Comparison of ENCODE assay signal across 1 cellular context in the genomic region with DNA sequence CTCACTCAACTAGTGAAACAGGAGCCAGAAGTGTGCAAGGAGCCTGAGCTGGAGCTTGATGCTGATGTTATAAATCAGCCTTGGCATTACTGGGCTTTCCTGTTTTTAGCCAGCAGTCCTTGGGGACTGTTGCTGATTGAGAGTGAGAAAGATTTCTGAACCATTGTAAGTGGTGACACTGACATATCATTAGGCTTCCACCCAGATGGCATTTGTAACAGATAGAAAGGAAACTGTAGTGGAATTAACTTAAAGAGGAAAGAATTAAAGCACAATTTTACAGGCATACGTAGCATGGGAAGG.
TF ChIP-seq lines count a peak whose summit lies in the region.

No MANE protein-coding gene starts in this region.

TF ChIP-seq in SK-N-SH treated with all-trans-retinoic acid at 6 μM for 48 hours, 23 proteins besides CTCF, POLR2A, EP300 and RAD21 (continued from another document):
- TF ChIP-seq, protein P1, sequence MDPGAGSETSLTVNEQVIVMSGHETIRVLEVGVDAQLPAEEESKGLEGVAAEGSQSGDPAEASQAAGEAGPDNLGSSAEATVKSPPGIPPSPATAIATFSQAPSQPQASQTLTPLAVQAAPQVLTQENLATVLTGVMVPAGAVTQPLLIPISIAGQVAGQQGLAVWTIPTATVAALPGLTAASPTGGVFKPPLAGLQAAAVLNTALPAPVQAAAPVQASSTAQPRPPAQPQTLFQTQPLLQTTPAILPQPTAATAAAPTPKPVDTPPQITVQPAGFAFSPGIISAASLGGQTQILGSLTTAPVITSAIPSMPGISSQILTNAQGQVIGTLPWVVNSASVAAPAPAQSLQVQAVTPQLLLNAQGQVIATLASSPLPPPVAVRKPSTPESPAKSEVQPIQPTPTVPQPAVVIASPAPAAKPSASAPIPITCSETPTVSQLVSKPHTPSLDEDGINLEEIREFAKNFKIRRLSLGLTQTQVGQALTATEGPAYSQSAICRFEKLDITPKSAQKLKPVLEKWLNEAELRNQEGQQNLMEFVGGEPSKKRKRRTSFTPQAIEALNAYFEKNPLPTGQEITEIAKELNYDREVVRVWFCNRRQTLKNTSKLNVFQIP (CRISPR knock-in tag; IDR thresholded peaks at IDR 0.05; ENCODE audit: borderline replicate concordance, low read depth): no peak
- no peak for TF ChIP-seq ESRRG (CRISPR knock-in tag; IDR thresholded peaks at IDR 0.05)
- TF ChIP-seq TCF4 (CRISPR knock-in tag; IDR thresholded peaks at IDR 0.05; ENCODE audit: borderline replicate concordance): no peak
- no peak for TF ChIP-seq ZNF8 (CRISPR knock-in tag; IDR thresholded peaks at IDR 0.05)
TF ChIP-seq in SK-N-SH treated with all-trans-retinoic acid at 6 μM for 48 hours: peak in this region for 0.
